Comparison of ENCODE assay signal across 18 cellular contexts in the genomic region with DNA sequence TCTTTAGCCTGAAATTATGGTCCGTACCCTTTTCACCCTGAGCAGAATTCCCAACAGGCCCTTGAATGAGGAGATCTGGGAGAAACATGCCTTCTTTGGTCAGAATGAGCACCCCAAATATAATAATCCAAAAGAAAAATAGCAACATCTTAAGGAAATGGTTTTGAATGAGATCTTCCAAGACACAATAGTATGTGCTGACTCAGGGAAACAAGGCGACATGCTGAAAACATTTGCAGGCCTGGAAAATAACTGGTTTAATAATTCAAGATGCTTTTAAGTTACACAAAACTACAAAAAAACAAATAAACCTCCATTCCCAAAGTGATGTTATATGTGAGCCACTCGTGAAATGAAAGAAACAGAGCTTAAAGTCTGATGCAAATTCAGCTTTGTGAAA.
"Had no signal": no experiment of that assay in that cellular context is flagged by ENCODE, and none has a peak within 500 bp of the region (broad histone marks: within the 10 kb centered on the region; RNA-seq: fewer than 3 reads in every experiment).

No MANE protein-coding gene starts in this region.

- ATAC-seq: activated CD8-positive, alpha-beta T cell treated with anti-CD3 and anti-CD28 coated beads, Interleukin-2, amount 10 ng/mL, durations not matched to agents 7 days and 5 days; activated naive CD4-positive, alpha-beta T cell treated with anti-CD3 and anti-CD28 coated beads, Interleukin-2, amount 50 U/mL, for 72 hours; effector memory CD8-positive, alpha-beta T cell; natural killer cell; sciatic nerve had no signal

- H3K27me3 ChIP-seq: gastrocnemius medialis, heart right ventricle, spleen, suprapubic skin, upper lobe of left lung had no signal

- H3K36me3 Mint-ChIP-seq: activated naive CD4-positive, alpha-beta T cell treated with anti-CD3 and anti-CD28 coated beads, Interleukin-2, amount 50 U/mL, for 72 hours; natural killer cell had no signal

- H3K27me3 Mint-ChIP-seq: activated CD4-positive, alpha-beta T cell treated with anti-CD3 and anti-CD28 coated beads, Interleukin-2, amount 10 ng/mL, durations not matched to agents 24 days and 14 days; central memory CD8-positive, alpha-beta T cell; dendritic cell treated with granulocyte-macrophage colony-stimulating factor and Interleukin-4, amounts not matched to agents 40 ng/mL and 50 ng/mL, for 4 days; effector memory CD8-positive, alpha-beta T cell; stimulated activated naive CD8-positive, alpha-beta T cell treated with anti-CD3 and anti-CD28 coated beads, Interleukin-15, Interleukin-2, amounts not matched to agents 100 ng/mL and 50 ng/mL, for 24 hours had no signal

- H3K27ac ChIP-seq: spleen, suprapubic skin, upper lobe of left lung had no signal

- H3K27ac Mint-ChIP-seq: activated CD4-positive, alpha-beta T cell treated with anti-CD3 and anti-CD28 coated beads, Interleukin-2, amount 10 ng/mL, durations not matched to agents 24 days and 14 days; activated CD8-positive, alpha-beta T cell treated with anti-CD3 and anti-CD28 coated beads, Interleukin-2, amount 10 ng/mL, durations not matched to agents 7 days and 5 days; activated naive CD4-positive, alpha-beta T cell treated with anti-CD3 and anti-CD28 coated beads, Interleukin-2, amount 50 U/mL, for 72 hours; dendritic cell treated with granulocyte-macrophage colony-stimulating factor and Interleukin-4, amounts not matched to agents 40 ng/mL and 50 ng/mL, for 4 days; effector memory CD8-positive, alpha-beta T cell; natural killer cell; stimulated activated naive CD8-positive, alpha-beta T cell treated with anti-CD3 and anti-CD28 coated beads, Interleukin-15, Interleukin-2, amounts not matched to agents 100 ng/mL and 50 ng/mL, for 24 hours had no signal

- H3K9me3 ChIP-seq: gastrocnemius medialis, heart right ventricle, suprapubic skin, upper lobe of left lung had no signal

- H3K4me1 Mint-ChIP-seq: activated CD4-positive, alpha-beta T cell treated with anti-CD3 and anti-CD28 coated beads, Interleukin-2, amount 10 ng/mL, durations not matched to agents 24 days and 14 days; central memory CD8-positive, alpha-beta T cell; natural killer cell had no signal

- H3K4me1 ChIP-seq: spleen, upper lobe of left lung had no signal

- H3K36me3 ChIP-seq: gastrocnemius medialis, heart right ventricle, spleen, suprapubic skin, upper lobe of left lung had no signal

- H3K4me3 Mint-ChIP-seq: activated CD4-positive, alpha-beta T cell treated with anti-CD3 and anti-CD28 coated beads, Interleukin-2, amount 10 ng/mL, durations not matched to agents 24 days and 14 days; activated CD8-positive, alpha-beta T cell treated with anti-CD3 and anti-CD28 coated beads, Interleukin-2, amount 10 ng/mL, durations not matched to agents 7 days and 5 days; central memory CD8-positive, alpha-beta T cell; dendritic cell treated with granulocyte-macrophage colony-stimulating factor and Interleukin-4, amounts not matched to agents 40 ng/mL and 50 ng/mL, for 4 days; effector memory CD8-positive, alpha-beta T cell; natural killer cell; stimulated activated naive CD8-positive, alpha-beta T cell treated with anti-CD3 and anti-CD28 coated beads, Interleukin-15, Interleukin-2, amounts not matched to agents 100 ng/mL and 50 ng/mL, for 24 hours had no signal

- H3K4me3 ChIP-seq: gastrocnemius medialis, heart right ventricle, spleen, suprapubic skin, upper lobe of left lung had no signal

- DNase-seq: activated CD4-positive, alpha-beta T cell treated with anti-CD3 and anti-CD28 coated beads, Interleukin-2, amount 10 ng/mL, durations not matched to agents 24 days and 14 days; activated CD4-positive, CD25-positive, alpha-beta regulatory T cell; activated CD8-positive, alpha-beta memory T cell treated with anti-CD3 and anti-CD28 coated beads, Interleukin-2, amount 50 U/mL, for 4 hours; activated CD8-positive, alpha-beta T cell treated with anti-CD3 and anti-CD28 coated beads, Interleukin-2, amount 10 ng/mL, durations not matched to agents 7 days and 5 days; activated gamma-delta T cell; activated T-cell treated with anti-CD3 and anti-CD28 coated beads, Interleukin-2, amount 50 U/mL, for 48 hours; effector memory CD8-positive, alpha-beta T cell; gastrocnemius medialis; heart right ventricle; natural killer cell; spleen; upper lobe of left lung had no signal
